18 cellular contexts compared by ENCODE assay signal in genomic region chr13:30292325-30292724, GRCh38.
"Had no signal": no experiment of that assay in that cellular context is flagged by ENCODE, and none has a peak within 500 bp of the region (broad histone marks: within the 10 kb centered on the region; RNA-seq: fewer than 3 reads in every experiment).

No MANE protein-coding gene starts in this region.

- H3K4me1 ChIP-seq: gastrocnemius medialis, lower lobe of right lung had no signal

- DNase-seq: activated B cell treated with CpG ODN at 0.5 μM for 24 hours; activated CD8-positive, alpha-beta memory T cell treated with anti-CD3 and anti-CD28 coated beads, Interleukin-2, amount 10 ng/mL, durations not matched to agents 7 days and 5 days; activated effector memory CD4-positive, alpha-beta T cell treated with Interleukin-2 at 50 U/mL for 16 hours; activated T-cell treated with anti-CD3 and anti-CD28 coated beads, Interleukin-2, amount 50 U/mL, for 24 hours; caudate nucleus; cortex of kidney; effector memory CD4-positive, alpha-beta T cell; gastrocnemius medialis; heart right ventricle; lower lobe of right lung; naive B cell; posterior cingulate gyrus; substantia nigra; transverse colon had no signal

- H3K9me3 ChIP-seq: gastrocnemius medialis, heart right ventricle, lower lobe of right lung, right atrium auricular region, transverse colon had no signal

- H3K9me3 Mint-ChIP-seq: activated B cell treated with CpG ODN at 0.5 μM for 24 hours; activated naive CD4-positive, alpha-beta T cell treated with anti-CD3 and anti-CD28 coated beads, Interleukin-2, amount 50 U/mL, for 24 hours; activated T-cell treated with anti-CD3 and anti-CD28 coated beads, Interleukin-2, amount 50 U/mL, for 24 hours; naive B cell; T-helper 1 cell treated with Interleukin-12 subunit alpha and Interleukin-12 subunit beta and Interleukin-4 antibody, amounts not matched to agents 30 μg/mL and 1 μg/mL, for 36 hours had no signal

- H3K36me3 ChIP-seq: gastrocnemius medialis, heart right ventricle, lower lobe of right lung, right atrium auricular region, transverse colon had no signal

- H3K27me3 ChIP-seq: gastrocnemius medialis, heart right ventricle, right atrium auricular region, transverse colon had no signal

- H3K36me3 Mint-ChIP-seq: activated naive CD4-positive, alpha-beta T cell treated with anti-CD3 and anti-CD28 coated beads, Interleukin-2, amount 50 U/mL, for 24 hours; naive B cell had no signal

- H3K4me2 ChIP-seq: smooth muscle cell had no signal

- H3K4me3 ChIP-seq: gastrocnemius medialis, heart right ventricle, lower lobe of right lung, right atrium auricular region, smooth muscle cell, transverse colon had no signal

- H3K4me3 Mint-ChIP-seq: activated B cell treated with CpG ODN at 0.5 μM for 24 hours; activated CD8-positive, alpha-beta memory T cell treated with anti-CD3 and anti-CD28 coated beads, Interleukin-2, amount 10 ng/mL, durations not matched to agents 7 days and 5 days; activated naive CD4-positive, alpha-beta T cell treated with anti-CD3 and anti-CD28 coated beads, Interleukin-2, amount 50 U/mL, for 24 hours; activated T-cell treated with anti-CD3 and anti-CD28 coated beads, Interleukin-2, amount 50 U/mL, for 24 hours; T-helper 1 cell treated with Interleukin-12 subunit alpha and Interleukin-12 subunit beta and Interleukin-4 antibody, amounts not matched to agents 30 μg/mL and 1 μg/mL, for 36 hours had no signal

- ATAC-seq: activated CD8-positive, alpha-beta memory T cell treated with anti-CD3 and anti-CD28 coated beads, Interleukin-2, amount 10 ng/mL, durations not matched to agents 7 days and 5 days; gastrocnemius medialis; heart right ventricle; lower lobe of right lung had no signal

- H3K27me3 Mint-ChIP-seq: activated B cell treated with CpG ODN at 0.5 μM for 24 hours; activated CD8-positive, alpha-beta memory T cell treated with anti-CD3 and anti-CD28 coated beads, Interleukin-2, amount 10 ng/mL, durations not matched to agents 7 days and 5 days; activated naive CD4-positive, alpha-beta T cell treated with anti-CD3 and anti-CD28 coated beads, Interleukin-2, amount 50 U/mL, for 24 hours; activated T-cell treated with anti-CD3 and anti-CD28 coated beads, Interleukin-2, amount 50 U/mL, for 24 hours; naive B cell had no signal

- H3K27ac ChIP-seq: gastrocnemius medialis, heart right ventricle, lower lobe of right lung, right atrium auricular region, transverse colon had no signal

- H3K27ac Mint-ChIP-seq: activated B cell treated with CpG ODN at 0.5 μM for 24 hours; activated CD8-positive, alpha-beta memory T cell treated with anti-CD3 and anti-CD28 coated beads, Interleukin-2, amount 10 ng/mL, durations not matched to agents 7 days and 5 days; activated naive CD4-positive, alpha-beta T cell treated with anti-CD3 and anti-CD28 coated beads, Interleukin-2, amount 50 U/mL, for 24 hours; activated T-cell treated with anti-CD3 and anti-CD28 coated beads, Interleukin-2, amount 50 U/mL, for 24 hours; T-helper 1 cell treated with Interleukin-12 subunit alpha and Interleukin-12 subunit beta and Interleukin-4 antibody, amounts not matched to agents 30 μg/mL and 1 μg/mL, for 36 hours had no signal

- H3K4me1 Mint-ChIP-seq: activated naive CD4-positive, alpha-beta T cell treated with anti-CD3 and anti-CD28 coated beads, Interleukin-2, amount 50 U/mL, for 24 hours had no signal
